Comparison of ENCODE assay signal across 1 cellular context in genomic region chr6:7697820-7698623, GRCh38.
TF ChIP-seq lines count a peak whose summit lies in the region.

No MANE protein-coding gene starts in this region.

TF ChIP-seq in HepG2, 621 proteins besides CTCF, POLR2A, EP300 and RAD21 (continued from another document and continues in another):
- no peak for TF ChIP-seq MBD4 (IDR thresholded peaks at IDR 0.05; ENCODE audit: borderline replicate concordance, low read length)
- TF ChIP-seq LRRFIP1 (CRISPR knock-in tag; conservative IDR thresholded peaks at IDR 0.05) = no peak
- no peak for TF ChIP-seq NR2F6 (IDR thresholded peaks at IDR 0.05)
- TF ChIP-seq NR2F6 (CRISPR knock-in tag; IDR thresholded peaks at IDR 0.05) = no peak
- TF ChIP-seq GATA4 (IDR thresholded peaks at IDR 0.05; ENCODE audit: borderline replicate concordance, low read depth) = no peak
- TF ChIP-seq TEAD2 (CRISPR knock-in tag; IDR thresholded peaks at IDR 0.05) = no peak
- TF ChIP-seq MLX (CRISPR knock-in tag; IDR thresholded peaks at IDR 0.05) = no peak
- no peak for TF ChIP-seq ZNF264 (CRISPR knock-in tag; IDR thresholded peaks at IDR 0.05)
- TF ChIP-seq ZNF619 (CRISPR knock-in tag; IDR thresholded peaks at IDR 0.05) = no peak
- TF ChIP-seq ZNF616 (CRISPR knock-in tag; IDR thresholded peaks at IDR 0.05; ENCODE audit: low read depth) = no peak
- no peak for TF ChIP-seq ZNF552 (CRISPR knock-in tag; IDR thresholded peaks at IDR 0.05; ENCODE audit: borderline replicate concordance)
- peak; percentile 59 for TF ChIP-seq NFIC (IDR thresholded peaks at IDR 0.05; ENCODE audit: low read length)
- no peak for TF ChIP-seq ZNF224 (CRISPR knock-in tag; IDR thresholded peaks at IDR 0.05)
- peak; percentile 54; the same call in 1 of the 2 replicates for TF ChIP-seq YEATS2 (CRISPR knock-in tag; IDR thresholded peaks at IDR 0.05; ENCODE audit: borderline replicate concordance)
- TF ChIP-seq RARA (CRISPR knock-in tag; IDR thresholded peaks at IDR 0.05) = peak; percentile 54
- TF ChIP-seq BCL6 (CRISPR knock-in tag; IDR thresholded peaks at IDR 0.05) = peak; percentile 52; the same call in 1 of the 2 replicates
- no peak for TF ChIP-seq NFE2L2 (IDR thresholded peaks at IDR 0.05; ENCODE audit: low read length)
- TF ChIP-seq THAP9 (CRISPR knock-in tag; IDR thresholded peaks at IDR 0.05; ENCODE audit: borderline replicate concordance) = no peak
- TF ChIP-seq GABPA (IDR thresholded peaks at IDR 0.05; ENCODE audit: low read depth, low read length) = no peak
- no peak for TF ChIP-seq GABPA (CRISPR knock-in tag; IDR thresholded peaks at IDR 0.05; ENCODE audit: low read depth)
- 0 out of 2 replicates have a peak, but pooled peaks have one; percentile 14 for TF ChIP-seq HNF4A (CRISPR knock-in tag; IDR thresholded peaks at IDR 0.05)
- no peak for TF ChIP-seq ZNF878 (CRISPR knock-in tag; IDR thresholded peaks at IDR 0.05)
- TF ChIP-seq SRY (CRISPR knock-in tag; IDR thresholded peaks at IDR 0.05) = no peak
- TF ChIP-seq ZNF580 (CRISPR knock-in tag; IDR thresholded peaks at IDR 0.05; ENCODE audit: borderline replicate concordance, low read depth) = no peak
- peak; percentile 94 for TF ChIP-seq FOSL2 (CRISPR knock-in tag; IDR thresholded peaks at IDR 0.05)
- TF ChIP-seq ZFY (CRISPR knock-in tag; IDR thresholded peaks at IDR 0.05) = no peak
- TF ChIP-seq ZNF713 (CRISPR knock-in tag; IDR thresholded peaks at IDR 0.05) = no peak
- no peak for TF ChIP-seq ZNF567 (CRISPR knock-in tag; IDR thresholded peaks at IDR 0.05; ENCODE audit: borderline replicate concordance)
- no peak for TF ChIP-seq PRDM15 (CRISPR knock-in tag; IDR thresholded peaks at IDR 0.05)
- TF ChIP-seq ZBTB4 (CRISPR knock-in tag; IDR thresholded peaks at IDR 0.05; ENCODE audit: borderline replicate concordance) = no peak
- no peak for TF ChIP-seq BORCS8-MEF2B (CRISPR knock-in tag; IDR thresholded peaks at IDR 0.05)
- TF ChIP-seq ZNF101 (CRISPR knock-in tag; IDR thresholded peaks at IDR 0.05; ENCODE audit: borderline replicate concordance, low read depth) = no peak
- no peak for TF ChIP-seq ZMAT3 (CRISPR knock-in tag; conservative IDR thresholded peaks at IDR 0.05)
- no peak for TF ChIP-seq MXD3 (CRISPR knock-in tag; IDR thresholded peaks at IDR 0.05)
- no peak for TF ChIP-seq ZNF598 (CRISPR knock-in tag; IDR thresholded peaks at IDR 0.05; ENCODE audit: borderline replicate concordance)
- TF ChIP-seq ZSCAN12 (CRISPR knock-in tag; IDR thresholded peaks at IDR 0.05) = no peak
- TF ChIP-seq SAP130 (CRISPR knock-in tag; IDR thresholded peaks at IDR 0.05; ENCODE audit: low read depth) = peak; percentile 68
- TF ChIP-seq ZFX (CRISPR knock-in tag; IDR thresholded peaks at IDR 0.05; ENCODE audit: low read depth) = no peak
- TF ChIP-seq ZFP62 (CRISPR knock-in tag; IDR thresholded peaks at IDR 0.05) = no peak
- TF ChIP-seq ZBTB34 (CRISPR knock-in tag; IDR thresholded peaks at IDR 0.05) = peak; percentile 41; the same call in 1 of the 2 replicates
- no peak for TF ChIP-seq SIN3A (IDR thresholded peaks at IDR 0.05; ENCODE audit: borderline replicate concordance, low read depth, low read length)
- TF ChIP-seq ZNF639 (CRISPR knock-in tag; conservative IDR thresholded peaks at IDR 0.05) = 0 out of 2 replicates have a peak, but pooled peaks have one; percentile 33
- peak; percentile 75 for TF ChIP-seq HMG20A (CRISPR knock-in tag; IDR thresholded peaks at IDR 0.05; ENCODE audit: borderline replicate concordance)
- no peak for TF ChIP-seq HOXA7 (CRISPR knock-in tag; IDR thresholded peaks at IDR 0.05)
- TF ChIP-seq SIX4 (CRISPR knock-in tag; IDR thresholded peaks at IDR 0.05) = no peak
- no peak; the same call in 1 of the 2 replicates for TF ChIP-seq SALL2 (CRISPR knock-in tag; IDR thresholded peaks at IDR 0.05)
- no peak for TF ChIP-seq SKIL (CRISPR knock-in tag; IDR thresholded peaks at IDR 0.05; ENCODE audit: borderline replicate concordance)
- no peak; the same call in 1 of the 2 replicates for TF ChIP-seq ZFP82 (CRISPR knock-in tag; IDR thresholded peaks at IDR 0.05; ENCODE audit: borderline replicate concordance)
